Comparison of ENCODE assay signal across 12 cellular contexts in genomic region chr3:65665922-65666321, GRCh38.
DNase-seq lines count a peak whose midpoint lies in the region; ATAC-seq and TF ChIP-seq lines count a peak whose summit lies in the region.
"Had no signal": no experiment of that assay in that cellular context is flagged by ENCODE, and none has a peak within 500 bp of the region (broad histone marks: within the 10 kb centered on the region; RNA-seq: fewer than 3 reads in every experiment).

No MANE protein-coding gene starts in this region.

- no peak for TF ChIP-seq CTCF in HFFc6 (IDR thresholded peaks at IDR 0.05)
- TF ChIP-seq CTCF in astrocyte of the cerebellum (IDR thresholded peaks at IDR 0.05; ENCODE audit: low read depth, low read length, missing control alignments), result no peak
- TF ChIP-seq CTCF in foreskin keratinocyte (conservative IDR thresholded peaks at IDR 0.05), result no peak
- TF ChIP-seq CTCF in type B pancreatic cell (conservative IDR thresholded peaks at IDR 0.05), result no peak

- DNase-seq in HFFc6 (no peak), astrocyte of the cerebellum (ENCODE audit: low read depth) (peak; percentile 31), foreskin keratinocyte (peak in 1 of 2 donors; percentile 6), type B pancreatic cell (ENCODE audit: extremely low spot score, unreplicated experiment) (no peak), nucleus accumbens (lab: John Stamatoyannopoulos, UW) (no peak), substantia nigra (lab: John Stamatoyannopoulos, UW) (no peak)
- DNase-seq: BE2C; CD4-positive, alpha-beta memory T cell; DMS79 treated with DMSO at 0.1 percent for 48 hours; GDM1 had no signal

- H3K4me3 ChIP-seq in astrocyte of the cerebellum (ENCODE audit: low read depth, low read length), result no peak overlapping the region

- H3K27ac ChIP-seq in foreskin keratinocyte, result no peak overlapping the region
- no peak overlapping the region for H3K27ac ChIP-seq in substantia nigra (ENCODE audit: low read depth, low read length, poor library complexity, severe bottlenecking)
- H3K27ac ChIP-seq: C4-2B had no signal

- peaks cover 3% of the 10 kb centered on the region; the same call in 1 of the 2 replicates for H3K27me3 Mint-ChIP-seq in HFFc6 (ENCODE audit: insufficient read depth)
- no peaks in the 10 kb centered on the region for H3K27me3 Mint-ChIP-seq in type B pancreatic cell
- H3K27me3 Mint-ChIP-seq: CD4-positive, alpha-beta memory T cell had no signal

- no peaks in the 10 kb centered on the region for H3K27me3 ChIP-seq in foreskin keratinocyte
- H3K27me3 ChIP-seq: BE2C had no signal

- H3K4me1 ChIP-seq in foreskin keratinocyte, result peaks cover 15% of the 10 kb centered on the region
- H3K4me1 ChIP-seq: BE2C had no signal

- H3K9me3 Mint-ChIP-seq in HFFc6 (no peaks in the 10 kb centered on the region), type B pancreatic cell (peaks cover 4% of the 10 kb centered on the region)

- ATAC-seq in foreskin keratinocyte (peak; percentile 79), HG02588 (IDR thresholded peaks at IDR 0.05; ENCODE audit: unreplicated experiment) (no peak)

- no peaks in the 10 kb centered on the region for H3K36me3 Mint-ChIP-seq in HFFc6 (ENCODE audit: low read depth)
- no peaks in the 10 kb centered on the region for H3K36me3 Mint-ChIP-seq in type B pancreatic cell
- H3K36me3 Mint-ChIP-seq: CD4-positive, alpha-beta memory T cell had no signal

- H3K4me3 Mint-ChIP-seq in HFFc6 (no peak overlapping the region), type B pancreatic cell (no peak overlapping the region)
- H3K4me3 Mint-ChIP-seq: CD4-positive, alpha-beta memory T cell had no signal

- peaks cover 33% of the 10 kb centered on the region for H3K4me1 Mint-ChIP-seq in HFFc6 (ENCODE audit: low read depth)
- H3K4me1 Mint-ChIP-seq in type B pancreatic cell (ENCODE audit: unreplicated experiment), result peaks cover 21% of the 10 kb centered on the region
- H3K4me1 Mint-ChIP-seq: CD4-positive, alpha-beta memory T cell had no signal

- in situ Hi-C loops in astrocyte of the cerebellum (cut with HindIII; ENCODE audit: low sequenced_read_pairs), result loop anchor here (5.0 kb wide), 1 partner anchor 56 kb away; no protein-coding TSS in a partner anchor

- peak overlapping the region; percentile 8 for H3K27ac Mint-ChIP-seq in HFFc6
- peak overlapping the region; percentile 1 for H3K27ac Mint-ChIP-seq in type B pancreatic cell
- H3K27ac Mint-ChIP-seq: CD4-positive, alpha-beta memory T cell had no signal
